Comparison of ENCODE assay signal across 9 cellular contexts in the genomic region with DNA sequence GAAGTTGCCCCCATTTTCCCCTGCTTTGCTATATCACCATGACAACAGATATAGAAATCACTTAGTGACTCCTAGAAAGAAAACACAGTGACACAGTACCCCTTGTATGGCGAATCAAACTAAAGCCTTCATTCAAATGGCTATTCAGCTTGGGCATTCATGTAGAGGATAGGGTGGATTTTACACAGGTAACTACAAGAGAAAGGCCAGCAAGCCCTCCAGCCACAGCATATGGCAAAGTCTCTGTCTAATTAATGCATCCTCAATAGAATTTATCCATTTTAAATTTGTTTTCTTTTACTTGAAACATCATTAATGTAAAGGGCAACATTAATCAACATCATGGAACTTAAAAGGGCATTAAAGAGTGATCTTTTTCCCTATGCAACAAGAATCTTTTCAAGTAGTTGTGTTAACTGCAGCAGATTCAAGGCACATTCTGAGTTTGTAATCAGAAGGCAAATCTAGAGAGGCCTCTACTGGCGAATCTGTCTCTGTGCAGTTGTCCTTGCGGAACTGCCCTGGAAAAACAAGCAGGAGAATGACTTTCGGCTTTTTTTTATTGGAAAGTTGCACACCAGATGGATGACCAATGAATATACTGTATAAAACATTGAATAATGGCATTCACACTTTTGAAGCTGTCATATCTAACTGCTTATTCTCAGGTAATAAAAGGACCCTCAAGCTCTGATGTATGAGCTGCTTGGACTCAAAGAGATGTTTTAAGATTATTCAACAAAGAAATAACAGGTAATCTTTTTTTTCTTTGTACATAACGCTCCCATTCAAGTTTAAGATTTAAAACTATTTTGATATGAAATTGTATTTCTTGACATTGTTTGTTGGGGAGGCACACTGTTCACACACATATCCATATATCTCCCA.
DNase-seq lines count a peak whose midpoint lies in the region; ATAC-seq, FAIRE-seq and TF ChIP-seq lines count a peak whose summit lies in the region.
"Had no signal": no experiment of that assay in that cellular context is flagged by ENCODE, and none has a peak within 500 bp of the region (broad histone marks: within the 10 kb centered on the region; RNA-seq: fewer than 3 reads in every experiment).

No MANE protein-coding gene starts in this region.

- no peaks in the 10 kb centered on the region for H3K36me3 Mint-ChIP-seq in nephron progenitor cell (ENCODE audit: low read depth)

- DNase-seq in heart right ventricle (no peak), left cardiac atrium (no peak), NCI-H69 (lab: John Stamatoyannopoulos, UW) (peak; percentile 39), dermis blood vessel endothelial cell (peak; percentile 82), nephron progenitor cell (peak; percentile 21), GM19239 (ENCODE audit: insufficient read length, low spot score) (no peak)

- H3K9me3 ChIP-seq in heart right ventricle = no peaks in the 10 kb centered on the region

- WGBS in heart right ventricle, 2 donors = 54 to 56% methylated on average over 5 of the region's 5 CpGs

- H3K4me1 ChIP-seq in heart right ventricle = peaks cover 0 to 7% (median 0%) of the 10 kb centered on the region in 9 donors

- H3K27ac Mint-ChIP-seq in nephron progenitor cell = no peak overlapping the region
- H3K27ac Mint-ChIP-seq: stimulated activated naive CD8-positive, alpha-beta T cell treated with anti-CD3 and anti-CD28 coated beads, Interleukin-15, Interleukin-2, amounts not matched to agents 100 ng/mL and 50 ng/mL, for 24 hours had no signal

- TF ChIP-seq CTCF in heart right ventricle (IDR thresholded peaks at IDR 0.05) = peak in 7 of 9 donors; percentile 44 to 62 (median 57)
- peak; percentile 77 for TF ChIP-seq CTCF in nephron progenitor cell (IDR thresholded peaks at IDR 0.05)

- no peak for ATAC-seq in heart right ventricle
- ATAC-seq in left cardiac atrium = no peak
- ATAC-seq in HG03175 (IDR thresholded peaks at IDR 0.05; ENCODE audit: unreplicated experiment) = no peak
- no peak for ATAC-seq in HG02610 (IDR thresholded peaks at IDR 0.05; ENCODE audit: unreplicated experiment)

- intact Hi-C loops in heart right ventricle (cut with DNase I) (no loop called here), left cardiac atrium (cut with DNase I) (loop anchor here in 1 of 2 donors (10.0 kb wide), 1 partner anchor 691 kb away; no protein-coding TSS in a partner anchor)

- no peaks in the 10 kb centered on the region for H3K36me3 ChIP-seq in heart right ventricle

- no peaks in the 10 kb centered on the region for H3K4me1 Mint-ChIP-seq in nephron progenitor cell

- H3K4me3 ChIP-seq in heart right ventricle = no peak overlapping the region

- no peak for FAIRE-seq in GM19239 (lab: Jason Lieb, UNC)

- no peak overlapping the region for H3K27ac ChIP-seq in heart right ventricle

- H3K27me3 ChIP-seq in heart right ventricle = peaks cover 0 to 2% (median 0%) of the 10 kb centered on the region in 7 donors

- H3K9me3 Mint-ChIP-seq in nephron progenitor cell = no peaks in the 10 kb centered on the region
- H3K9me3 Mint-ChIP-seq: stimulated activated naive CD8-positive, alpha-beta T cell treated with anti-CD3 and anti-CD28 coated beads, Interleukin-15, Interleukin-2, amounts not matched to agents 100 ng/mL and 50 ng/mL, for 24 hours had no signal

- no peak overlapping the region for H3K4me3 Mint-ChIP-seq in nephron progenitor cell
- H3K4me3 Mint-ChIP-seq: stimulated activated naive CD8-positive, alpha-beta T cell treated with anti-CD3 and anti-CD28 coated beads, Interleukin-15, Interleukin-2, amounts not matched to agents 100 ng/mL and 50 ng/mL, for 24 hours had no signal

- H3K27me3 Mint-ChIP-seq in nephron progenitor cell (ENCODE audit: low read depth, poor library complexity) = no peaks in the 10 kb centered on the region
- H3K27me3 Mint-ChIP-seq: stimulated activated naive CD8-positive, alpha-beta T cell treated with anti-CD3 and anti-CD28 coated beads, Interleukin-15, Interleukin-2, amounts not matched to agents 100 ng/mL and 50 ng/mL, for 24 hours had no signal

Comparison
In these comparisons a context has a peak if more than half of its experiments do, and no peak if none do; other contexts are left out.
1. DNase-seq: peak in NCI-H69 (single experiment), dermis blood vessel endothelial cell (single experiment) and nephron progenitor cell (single experiment); none in heart right ventricle (0 of 2), left cardiac atrium (single experiment) and GM19239 (single experiment).